Comparison of ENCODE assay signal across 8 cellular contexts in genomic region chr17:29622337-29623282, GRCh38. TPM values are rescaled to one million over a fixed set of nuclear protein-coding genes. Genes with fewer than 3 reads are reported as not detected.
DNase-seq lines count a peak whose midpoint lies in the region; ATAC-seq, FAIRE-seq and TF ChIP-seq lines count a peak whose summit lies in the region.

TSS of gene CORO6 (minus strand) at chr17:29622912. CDS start at chr17:29621421, 1,491 bp downstream.

- TF ChIP-seq CTCF in GM06990 (IDR thresholded peaks at IDR 0.05; ENCODE audit: insufficient read depth, low read length, poor library complexity, severe bottlenecking) (no peak), glutamatergic neuron (IDR thresholded peaks at IDR 0.05; ENCODE audit: partially characterized antibody, unreplicated experiment) (no peak)

- H3K27ac Mint-ChIP-seq in activated naive CD4-positive, alpha-beta T cell treated with anti-CD3 and anti-CD28 coated beads, Interleukin-2, amount 10 ng/mL, durations not matched to agents 7 days and 5 days = peak within 1 kb of the TSS; percentile 67
- no peak within 1 kb of the TSS for H3K27ac Mint-ChIP-seq in glutamatergic neuron (ENCODE audit: unreplicated experiment)

- no peaks in the 10 kb centered on the region for H3K36me3 ChIP-seq in GM06990 (ENCODE audit: control insufficient read depth, insufficient read depth, low read length)

- H3K4me3 Mint-ChIP-seq in activated naive CD4-positive, alpha-beta T cell treated with anti-CD3 and anti-CD28 coated beads, Interleukin-2, amount 10 ng/mL, durations not matched to agents 7 days and 5 days = peak within 1 kb of the TSS; percentile 73
- H3K4me3 Mint-ChIP-seq in glutamatergic neuron (ENCODE audit: unreplicated experiment) = peak within 1 kb of the TSS; percentile 68

- H3K36me3 Mint-ChIP-seq in activated naive CD4-positive, alpha-beta T cell treated with anti-CD3 and anti-CD28 coated beads, Interleukin-2, amount 10 ng/mL, durations not matched to agents 7 days and 5 days = peaks cover 11% of the 10 kb centered on the region
- H3K36me3 Mint-ChIP-seq in glutamatergic neuron (ENCODE audit: unreplicated experiment) = no peaks in the 10 kb centered on the region

- H3K9me3 Mint-ChIP-seq in activated naive CD4-positive, alpha-beta T cell treated with anti-CD3 and anti-CD28 coated beads, Interleukin-2, amount 10 ng/mL, durations not matched to agents 7 days and 5 days = no peaks in the 10 kb centered on the region
- peaks cover 3% of the 10 kb centered on the region for H3K9me3 Mint-ChIP-seq in glutamatergic neuron (ENCODE audit: unreplicated experiment)

- H3K4me1 Mint-ChIP-seq in activated naive CD4-positive, alpha-beta T cell treated with anti-CD3 and anti-CD28 coated beads, Interleukin-2, amount 10 ng/mL, durations not matched to agents 7 days and 5 days = peaks cover 56% of the 10 kb centered on the region
- no peaks in the 10 kb centered on the region for H3K4me1 Mint-ChIP-seq in glutamatergic neuron (ENCODE audit: low read depth, unreplicated experiment)

- H3K27me3 ChIP-seq in GM06990 (replicated peaks; ENCODE audit: control insufficient read depth, insufficient read depth, low read length) = no peaks in the 10 kb centered on the region

- ATAC-seq in HG02852 (IDR thresholded peaks at IDR 0.05; ENCODE audit: unreplicated experiment) = peak; percentile 61
- no peak for ATAC-seq in GM19328 (IDR thresholded peaks at IDR 0.05; ENCODE audit: unreplicated experiment)

- H3K27me3 Mint-ChIP-seq in activated naive CD4-positive, alpha-beta T cell treated with anti-CD3 and anti-CD28 coated beads, Interleukin-2, amount 10 ng/mL, durations not matched to agents 7 days and 5 days = peaks cover 29% of the 10 kb centered on the region
- H3K27me3 Mint-ChIP-seq in glutamatergic neuron (ENCODE audit: unreplicated experiment) = peaks cover 16% of the 10 kb centered on the region

- CTCF ChIA-PET in activated naive CD4-positive, alpha-beta T cell treated with anti-CD3 and anti-CD28 coated beads, Interleukin-2, amount 10 ng/mL, durations not matched to agents 7 days and 5 days (lab: Charles Lee) = interaction anchor here (1.0 to 6.5 kb wide), 4 partner anchors 11 to 309 kb away, joined by 3 to 47 read pairs (median 4); partner anchors contain the start of gene ANKRD13B

- FAIRE-seq in urothelium cell line (lab: Jason Lieb, UNC) = no peak

- DNase-seq in GM06990 (ENCODE audit: extremely low read depth, insufficient read length) = peak; percentile 82
- peak; percentile 75 for DNase-seq in activated naive CD4-positive, alpha-beta T cell treated with anti-CD3 and anti-CD28 coated beads, Interleukin-2, amount 10 ng/mL, durations not matched to agents 7 days and 5 days
- peak; percentile 75 for DNase-seq in glutamatergic neuron
- peak in 36 of 56 donors; percentile 16 to 82 (median 46) for DNase-seq in nucleus accumbens (lab: John Stamatoyannopoulos, UW)
- DNase-seq in urothelium cell line (ENCODE audit: low spot score) = no peak

- H3K4me3 ChIP-seq in GM06990 (replicated peaks; ENCODE audit: low read depth, low read length) = peak within 1 kb of the TSS; percentile 69

TF ChIP-seq in PFSK-1, 5 proteins besides CTCF, POLR2A, EP300 and RAD21:
- TF ChIP-seq FOXP2 (optimal IDR thresholded peaks at IDR 0.05; ENCODE audit: borderline replicate concordance, extremely low read depth, extremely low read length, insufficient read depth) = peak; percentile 20
- TF ChIP-seq POLR2AphosphoS5 (IDR thresholded peaks at IDR 0.05; ENCODE audit: low read depth, low read length) = peak; percentile 68; the same call in 1 of the 2 replicates
- TF ChIP-seq SIN3A (IDR thresholded peaks at IDR 0.05; ENCODE audit: borderline replicate concordance, insufficient read depth, low read length) = no peak
- TF ChIP-seq TAF1 (IDR thresholded peaks at IDR 0.05; ENCODE audit: borderline replicate concordance, insufficient read depth, low read length) = 0 out of 2 replicates have a peak, but pooled peaks have one; percentile 51
- 0 out of 4 replicates have a peak, but pooled peaks of 1 of the 2 experiments have one; percentile 19 for TF ChIP-seq REST (IDR thresholded peaks at IDR 0.05; ENCODE audit: insufficient read depth in 1 of 2, low read depth in 2 of 2, low read length in 2 of 2)

RNA-seq across cellular contexts. Expression of gene CORO6, which starts in this region (rescaled TPM):
- polyA plus RNA-seq in PFSK-1 (2012; ENCODE audit: insufficient read length, low read depth) = 9.6 TPM
- 1.4 TPM for total RNA-seq in glutamatergic neuron (ENCODE audit: unreplicated experiment)
